10 cellular contexts compared by ENCODE assay signal in genomic region chr11:5280582-5281102, GRCh38. TPM values are rescaled to one million over a fixed set of nuclear protein-coding genes. Genes with fewer than 3 reads are reported as not detected.
DNase-seq lines count a peak whose midpoint lies in the region; ATAC-seq and TF ChIP-seq lines count a peak whose summit lies in the region.
"Had no signal": no experiment of that assay in that cellular context is flagged by ENCODE, and none has a peak within 500 bp of the region (broad histone marks: within the 10 kb centered on the region; RNA-seq: fewer than 3 reads in every experiment).

No MANE protein-coding gene starts in this region.

- H3K27ac ChIP-seq in left lung = no peak overlapping the region
- no peak overlapping the region for H3K27ac ChIP-seq in CD4-positive, alpha-beta T cell (ENCODE audit: low read depth, low read length)
- H3K27ac ChIP-seq in WERI-Rb-1 = no peak overlapping the region

- H3K4me1 Mint-ChIP-seq in CD14-positive monocyte = peaks cover 4% of the 10 kb centered on the region
- no peaks in the 10 kb centered on the region for H3K4me1 Mint-ChIP-seq in CD4-positive, alpha-beta T cell (ENCODE audit: low read depth)
- H3K4me1 Mint-ChIP-seq: T-cell had no signal

- peaks cover 0 to 3% (median 1%) of the 10 kb centered on the region in 3 donors for H3K27me3 Mint-ChIP-seq in CD14-positive monocyte (ENCODE audit: low read depth in 3 of 3)
- H3K27me3 Mint-ChIP-seq in CD4-positive, alpha-beta T cell = no peaks in the 10 kb centered on the region

- no peak for TF ChIP-seq CTCF in CD14-positive monocyte (IDR thresholded peaks at IDR 0.05)
- no peak for TF ChIP-seq CTCF in NB4 (IDR thresholded peaks at IDR 0.05; ENCODE audit: low read depth, low read length)
- TF ChIP-seq CTCF in astrocyte of the spinal cord (IDR thresholded peaks at IDR 0.05; ENCODE audit: low read depth, low read length) = no peak
- no peak for TF ChIP-seq CTCF in left lung (IDR thresholded peaks at IDR 0.05)
- TF ChIP-seq CTCF in CD4-positive, alpha-beta T cell (IDR thresholded peaks at IDR 0.05) = no peak
- TF ChIP-seq CTCF in WERI-Rb-1 (IDR thresholded peaks at IDR 0.05; ENCODE audit: low read depth, low read length) = no peak

- H3K4me3 ChIP-seq in NB4 (ENCODE audit: low read depth, low read length) (no peak overlapping the region), astrocyte of the spinal cord (ENCODE audit: low read depth, low read length) (no peak overlapping the region), left lung (no peak overlapping the region), WERI-Rb-1 (ENCODE audit: low read depth, low read length) (no peak overlapping the region)

- ATAC-seq in GM18511 (IDR thresholded peaks at IDR 0.05; ENCODE audit: unreplicated experiment) (peak; percentile 95), HG02763 (IDR thresholded peaks at IDR 0.05; ENCODE audit: unreplicated experiment) (peak; percentile 92), left lung (peak; percentile 71)
- no peak for ATAC-seq in CD4-positive, alpha-beta T cell (ENCODE audit: poor library complexity)
- ATAC-seq: T-cell had no signal

- in situ Hi-C loops in astrocyte of the spinal cord (cut with HindIII; ENCODE audit: low sequenced_read_pairs) = no loop called here

- no peaks in the 10 kb centered on the region for H3K36me3 Mint-ChIP-seq in CD14-positive monocyte
- no peaks in the 10 kb centered on the region for H3K36me3 Mint-ChIP-seq in CD4-positive, alpha-beta T cell (ENCODE audit: low read depth)
- H3K36me3 Mint-ChIP-seq: T-cell had no signal

- peak overlapping the region in 2 of 7 donors; percentile 67 to 77 for H3K27ac Mint-ChIP-seq in CD14-positive monocyte
- no peak overlapping the region for H3K27ac Mint-ChIP-seq in CD4-positive, alpha-beta T cell
- H3K27ac Mint-ChIP-seq: T-cell had no signal

- H3K9me3 Mint-ChIP-seq in CD14-positive monocyte = peaks cover 0 to 3% (median under 1%) of the 10 kb centered on the region in 7 donors
- H3K9me3 Mint-ChIP-seq in CD4-positive, alpha-beta T cell = no peaks in the 10 kb centered on the region
- H3K9me3 Mint-ChIP-seq: T-cell had no signal

- no peaks in the 10 kb centered on the region for H3K4me1 ChIP-seq in left lung

- DNase-seq in CD14-positive monocyte (ENCODE audit: low spot score) (peak; percentile 76), NB4 (ENCODE audit: low read depth) (peak; percentile 89), astrocyte of the spinal cord (ENCODE audit: low read depth, low spot score) (peak; percentile 99), left lung (peak; percentile 40 to 63), WERI-Rb-1 (no peak)
- DNase-seq in CD4-positive, alpha-beta T cell = no peak

- H3K4me3 Mint-ChIP-seq in CD14-positive monocyte = no peak overlapping the region
- no peak overlapping the region for H3K4me3 Mint-ChIP-seq in CD4-positive, alpha-beta T cell
- H3K4me3 Mint-ChIP-seq: T-cell had no signal

- TF ChIP-seq POLR2A in NB4 (IDR thresholded peaks at IDR 0.05; ENCODE audit: extremely low read depth, insufficient read length) = no peak

- H3K9me3 ChIP-seq in left lung (no peaks in the 10 kb centered on the region), WERI-Rb-1 (ENCODE audit: severe bottlenecking) (no peaks in the 10 kb centered on the region)
- no peaks in the 10 kb centered on the region for H3K9me3 ChIP-seq in CD4-positive, alpha-beta T cell (ENCODE audit: control insufficient read depth, low read length)

- no peaks in the 10 kb centered on the region for H3K27me3 ChIP-seq in left lung
- no peaks in the 10 kb centered on the region for H3K27me3 ChIP-seq in CD4-positive, alpha-beta T cell (ENCODE audit: control insufficient read depth, insufficient read depth, low read length)
- H3K27me3 ChIP-seq in WERI-Rb-1 (ENCODE audit: insufficient read depth, low read depth, severe bottlenecking) = peaks cover 36% of the 10 kb centered on the region

- intact Hi-C loops in CD14-positive monocyte (cut with micrococcal nuclease) = no loop called here
- intact Hi-C loops in left lung (cut with DNase I) = no loop called here
- intact Hi-C loops in CD4-positive, alpha-beta T cell (cut with DNase I, micrococcal nuclease) = no loop called here

- H3K36me3 ChIP-seq in left lung (no peaks in the 10 kb centered on the region), WERI-Rb-1 (no peaks in the 10 kb centered on the region)

- CTCF ChIA-PET in CD4-positive, alpha-beta T cell (lab: Charles Lee) = no interaction called here

- POLR2A ChIA-PET in CD4-positive, alpha-beta T cell (lab: Charles Lee) = no interaction called here

RNA-seq across cellular contexts. Expression of gene HBE1, which starts 10.9 kb away (rescaled TPM):
- polyA plus RNA-seq in CD14-positive monocyte = not detected
- total RNA-seq in left lung = not detected
- total RNA-seq in CD4-positive, alpha-beta T cell = not detected

RNA-seq across cellular contexts. Expression of gene OR51B4, which starts 21.1 kb away (rescaled TPM):
- polyA plus RNA-seq in CD14-positive monocyte = not detected
- total RNA-seq in left lung = not detected
- total RNA-seq in CD4-positive, alpha-beta T cell = not detected
- total RNA-seq: mononuclear cell, T-cell had no signal

RNA-seq across cellular contexts. Expression of gene HBG2, which starts 26.1 kb away (rescaled TPM):
- polyA plus RNA-seq in CD14-positive monocyte = 1 to 10 TPM in 1 of 2 donors, not detected in 1; 5.1 TPM
- total RNA-seq in left lung = not detected
- total RNA-seq in CD4-positive, alpha-beta T cell = not detected

RNA-seq across cellular contexts. Expression of gene HBG1, which starts 31.0 kb away (rescaled TPM):
- polyA plus RNA-seq in CD14-positive monocyte = not detected
- total RNA-seq in left lung = not detected
- not detected for total RNA-seq in CD4-positive, alpha-beta T cell
- total RNA-seq: mononuclear cell had no signal

RNA-seq across cellular contexts. Expression of gene OR51B2, which starts 43.5 kb away (rescaled TPM):
- not detected for polyA plus RNA-seq in CD14-positive monocyte
- not detected for total RNA-seq in left lung
- not detected for total RNA-seq in CD4-positive, alpha-beta T cell
- total RNA-seq: mononuclear cell, T-cell had no signal

Comparison
In these comparisons a context has a peak if more than half of its experiments do, and no peak if none do; other contexts are left out.
1. DNase-seq: peak in CD14-positive monocyte (single experiment), NB4 (single experiment), astrocyte of the spinal cord (single experiment) and left lung (2 of 2); none in CD4-positive, alpha-beta T cell (0 of 10) and WERI-Rb-1 (single experiment).